Comparison of ENCODE assay signal across 9 cellular contexts in the genomic region with DNA sequence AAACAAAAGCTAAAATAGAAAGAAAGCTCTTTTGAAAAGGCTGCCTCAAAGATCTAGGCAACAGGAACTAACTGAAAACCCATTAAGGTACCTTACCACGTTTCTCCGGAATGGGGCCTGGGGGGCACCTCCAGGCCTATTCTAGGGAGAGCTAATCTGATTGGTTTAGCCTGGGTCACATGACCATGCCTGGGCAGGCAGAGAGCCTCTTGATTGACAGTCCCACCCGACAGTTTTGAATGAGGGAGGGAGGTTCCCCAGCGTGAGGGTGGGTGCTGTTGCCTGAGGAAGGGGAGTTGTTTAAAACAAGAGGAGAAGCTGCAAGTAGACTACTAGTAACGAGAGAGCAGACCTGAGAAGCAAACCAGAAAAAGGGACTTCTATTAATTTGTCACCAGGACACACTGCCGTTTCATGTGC.
DNase-seq lines count a peak whose midpoint lies in the region; ATAC-seq, FAIRE-seq and TF ChIP-seq lines count a peak whose summit lies in the region.
"Had no signal": no experiment of that assay in that cellular context is flagged by ENCODE, and none has a peak within 500 bp of the region (broad histone marks: within the 10 kb centered on the region; RNA-seq: fewer than 3 reads in every experiment).

No MANE protein-coding gene starts in this region.

- H3K4me1 Mint-ChIP-seq in activated B cell treated with CpG ODN at 0.5 μM for 24 hours = no peaks in the 10 kb centered on the region

- H3K4me3 ChIP-seq in neuronal stem cell (ENCODE audit: low read length in 2 of 2) = peak overlapping the region in 1 of 2 donors; percentile 6

- no peaks in the 10 kb centered on the region for H3K27me3 ChIP-seq in neuronal stem cell (ENCODE audit: control insufficient read depth in 3 of 3, insufficient read depth in 3 of 3, low read depth in 1 of 3, low read length in 3 of 3)

- peak overlapping the region; percentile 78 for H2AFZ ChIP-seq in neuronal stem cell (ENCODE audit: low read length)

- no CpG with 5 or more reads among the region's 6 CpGs for WGBS in neuronal stem cell (ENCODE audit: extremely low coverage in 2 of 2, insufficient read length in 2 of 2, insufficient replicate concordance in 1 of 2), 2 donors

- H2AK5ac ChIP-seq in neuronal stem cell (ENCODE audit: low read depth, low read length) = no peak overlapping the region

- POLR2A ChIA-PET in activated B cell treated with CpG ODN at 0.5 μM for 24 hours (lab: Charles Lee) = no interaction called here

- peaks cover 0 to 4% of the 10 kb centered on the region in 2 donors for H3K4me1 ChIP-seq in neuronal stem cell (ENCODE audit: control insufficient read depth in 2 of 2, insufficient read depth in 1 of 2, low read depth in 1 of 2, low read length in 2 of 2)

- TF ChIP-seq POLR2A in H54 (IDR thresholded peaks at IDR 0.05; ENCODE audit: low read depth, low read length) = no peak

- no peak overlapping the region for H3K27ac Mint-ChIP-seq in activated B cell treated with CpG ODN at 0.5 μM for 24 hours

- no peaks in the 10 kb centered on the region for H3K79me1 ChIP-seq in neuronal stem cell (ENCODE audit: low read depth, low read length)

- no peak for FAIRE-seq in H54 (lab: Jason Lieb, UNC)

- H2BK12ac ChIP-seq in neuronal stem cell (ENCODE audit: low read length) = no peak overlapping the region

- H3K36me3 ChIP-seq in neuronal stem cell (replicated peaks in 1 of 2; ENCODE audit: control insufficient read depth in 2 of 2, insufficient read depth in 2 of 2, low read length in 2 of 2) = no peaks in the 10 kb centered on the region

- H2BK5ac ChIP-seq in neuronal stem cell (ENCODE audit: low read length) = no peak overlapping the region

- intact Hi-C loops in activated B cell treated with CpG ODN at 0.5 μM for 24 hours (cut with micrococcal nuclease) = no loop called here

- no peak overlapping the region for H3K27ac ChIP-seq in neuronal stem cell (replicated peaks; ENCODE audit: low read length)

- no peak for TF ChIP-seq CTCF in activated B cell treated with CpG ODN at 0.5 μM for 24 hours (IDR thresholded peaks at IDR 0.05)

- no peak overlapping the region for H2BK15ac ChIP-seq in neuronal stem cell (ENCODE audit: low read length)

- no peak overlapping the region for H3K18ac ChIP-seq in neuronal stem cell (ENCODE audit: low read length)

- no peak overlapping the region for H3K4me2 ChIP-seq in neuronal stem cell (ENCODE audit: insufficient read depth, low read length, poor library complexity, severe bottlenecking)

- DNase-seq in NCI-H1092 treated with DMSO at 0.1 percent for 48 hours (lab: John Stamatoyannopoulos, UW) (peak; percentile 12), NCI-H1092 (lab: John Stamatoyannopoulos, UW) (no peak), activated B cell treated with CpG ODN at 0.5 μM for 24 hours (peak; percentile 29), neuronal stem cell (ENCODE audit: low spot score) (peak; percentile 59), H54 (ENCODE audit: insufficient read length, low spot score) (no peak)
- DNase-seq: left cardiac atrium had no signal

- peaks cover 4% of the 10 kb centered on the region for H3K27me3 Mint-ChIP-seq in activated B cell treated with CpG ODN at 0.5 μM for 24 hours

- no peaks in the 10 kb centered on the region for H3K9me3 ChIP-seq in neuronal stem cell (replicated peaks in 1 of 2; ENCODE audit: control insufficient read depth in 2 of 2, insufficient read depth in 1 of 2, low read depth in 1 of 2, low read length in 2 of 2)

- no peak overlapping the region for H2BK120ac ChIP-seq in neuronal stem cell (ENCODE audit: low read depth, low read length)

- H3K14ac ChIP-seq in neuronal stem cell (ENCODE audit: low read length) = no peak overlapping the region

- no peak overlapping the region for H4K8ac ChIP-seq in neuronal stem cell (ENCODE audit: low read depth, low read length)

- H3K36me3 Mint-ChIP-seq in activated B cell treated with CpG ODN at 0.5 μM for 24 hours (ENCODE audit: low read depth) = no peaks in the 10 kb centered on the region

- ATAC-seq in HG03354 (IDR thresholded peaks at IDR 0.05; ENCODE audit: poor library complexity, severe bottlenecking, unreplicated experiment) (peak; percentile 45), activated B cell treated with CpG ODN at 0.5 μM for 24 hours (ENCODE audit: low read depth) (peak; percentile 56), HG03280 (IDR thresholded peaks at IDR 0.05; ENCODE audit: unreplicated experiment) (no peak), GM21529 (IDR thresholded peaks at IDR 0.05; ENCODE audit: unreplicated experiment) (no peak)

- H3K9ac ChIP-seq in neuronal stem cell (ENCODE audit: low read depth, low read length, poor library complexity) = no peak overlapping the region

- no peak overlapping the region for H4K91ac ChIP-seq in neuronal stem cell (ENCODE audit: low read depth, low read length, poor library complexity)

- CTCF ChIA-PET in activated B cell treated with CpG ODN at 0.5 μM for 24 hours (lab: Charles Lee) = interaction anchor here (0.9 kb wide), 1 partner anchor 17 kb away, joined by 3 read pairs; no protein-coding TSS in a partner anchor

- H3K23ac ChIP-seq in neuronal stem cell (ENCODE audit: low read depth, low read length, poor library complexity) = no peak overlapping the region

- no peak overlapping the region for H3K4me3 Mint-ChIP-seq in activated B cell treated with CpG ODN at 0.5 μM for 24 hours

- H3K4ac ChIP-seq in neuronal stem cell (ENCODE audit: low read length) = no peak overlapping the region

- H3K9me3 Mint-ChIP-seq in activated B cell treated with CpG ODN at 0.5 μM for 24 hours = no peaks in the 10 kb centered on the region

Comparison
In these comparisons a context has a peak if more than half of its experiments do, and no peak if none do; other contexts are left out.
1. DNase-seq: peak in NCI-H1092 treated with DMSO at 0.1 percent for 48 hours (single experiment), activated B cell treated with CpG ODN at 0.5 μM for 24 hours (single experiment) and neuronal stem cell (single experiment); none in NCI-H1092 (single experiment) and H54 (single experiment).
2. ATAC-seq: peak in HG03354 (single experiment) and activated B cell treated with CpG ODN at 0.5 μM for 24 hours (single experiment); none in HG03280 (single experiment) and GM21529 (single experiment).